1 cellular context compared by ENCODE assay signal in genomic region chr11:70824590-70825300, GRCh38.
TF ChIP-seq lines count a peak whose summit lies in the region.

No MANE protein-coding gene starts in this region.

TF ChIP-seq in SK-N-SH, 30 proteins besides CTCF, POLR2A, EP300 and RAD21 (continued from another document):
- TF ChIP-seq USF2 (IDR thresholded peaks at IDR 0.05; ENCODE audit: borderline replicate concordance, low read depth, low read length), result no peak
- TF ChIP-seq, protein P1, sequence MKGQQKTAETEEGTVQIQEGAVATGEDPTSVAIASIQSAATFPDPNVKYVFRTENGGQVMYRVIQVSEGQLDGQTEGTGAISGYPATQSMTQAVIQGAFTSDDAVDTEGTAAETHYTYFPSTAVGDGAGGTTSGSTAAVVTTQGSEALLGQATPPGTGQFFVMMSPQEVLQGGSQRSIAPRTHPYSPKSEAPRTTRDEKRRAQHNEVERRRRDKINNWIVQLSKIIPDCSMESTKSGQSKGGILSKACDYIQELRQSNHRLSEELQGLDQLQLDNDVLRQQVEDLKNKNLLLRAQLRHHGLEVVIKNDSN (IDR thresholded peaks at IDR 0.05; ENCODE audit: borderline replicate concordance, low read depth), result no peak
- TF ChIP-seq FOXM1 (IDR thresholded peaks at IDR 0.05; ENCODE audit: low read depth), result no peak
- TF ChIP-seq RFX5 (IDR thresholded peaks at IDR 0.05; ENCODE audit: low read length), result no peak
- no peak for TF ChIP-seq TEAD4 (IDR thresholded peaks at IDR 0.05; ENCODE audit: borderline replicate concordance, insufficient read depth)
- TF ChIP-seq RCOR1 (IDR thresholded peaks at IDR 0.05; ENCODE audit: low read length), result no peak
- no peak for TF ChIP-seq SIN3A (IDR thresholded peaks at IDR 0.05; ENCODE audit: borderline replicate concordance, low read depth, low read length)
- TF ChIP-seq RXRA (IDR thresholded peaks at IDR 0.05; ENCODE audit: borderline replicate concordance, low read depth), result no peak
